ENCODE assay signal across 19 cellular contexts in the genomic region with DNA sequence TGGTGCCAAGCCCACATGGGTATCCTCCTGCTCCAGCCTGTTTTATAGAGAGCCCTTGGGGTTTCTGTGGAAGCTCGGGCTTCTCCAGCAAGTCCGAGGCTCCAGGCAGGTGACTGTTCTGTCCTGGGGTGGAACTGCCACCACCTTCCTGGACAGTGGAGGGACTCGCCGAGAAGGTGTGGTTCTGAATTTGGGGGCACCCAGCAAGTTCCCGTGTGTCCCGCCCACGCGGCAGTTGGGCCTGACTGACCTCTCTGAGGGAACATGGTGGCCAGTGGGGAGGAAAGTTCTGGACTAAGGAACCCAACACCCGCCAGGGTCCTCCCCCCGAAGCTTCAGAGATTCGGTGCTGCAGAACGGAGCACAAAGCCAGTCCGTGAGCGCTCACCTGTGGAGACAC.
DNase-seq lines count a peak whose midpoint lies in the region; ATAC-seq, FAIRE-seq and TF ChIP-seq lines count a peak whose summit lies in the region.
"Had no signal": no experiment of that assay in that cellular context is flagged by ENCODE, and none has a peak within 500 bp of the region (broad histone marks: within the 10 kb centered on the region; RNA-seq: fewer than 3 reads in every experiment).

No MANE protein-coding gene starts in this region.

- peak overlapping the region; percentile 60; the same call in 1 of the 2 replicates for H4K8ac ChIP-seq in H1 (ENCODE audit: extremely low read depth, insufficient read depth, low read length)

- no peak for TF ChIP-seq POLR2A in H1 (IDR thresholded peaks at IDR 0.05; ENCODE audit: control extremely low read depth in 1 of 2, low read depth in 2 of 2, low read length in 2 of 2)

- H3K9ac ChIP-seq in Loucy (ENCODE audit: low read depth, low read length, poor library complexity, severe bottlenecking) (no peak overlapping the region), H1 (replicated peaks in 1 of 4; ENCODE audit: extremely low read depth in 1 of 4, low read depth in 3 of 4, low read length in 3 of 4) (no peak overlapping the region)

- H3K9me3 Mint-ChIP-seq in activated CD8-positive, alpha-beta T cell treated with anti-CD3 and anti-CD28 coated beads, Interleukin-2, amount 10 ng/mL, durations not matched to agents 7 days and 5 days (ENCODE audit: insufficient read depth) = no peaks in the 10 kb centered on the region
- no peaks in the 10 kb centered on the region for H3K9me3 Mint-ChIP-seq in activated CD8-positive, alpha-beta T cell treated with anti-CD3 and anti-CD28 coated beads for 36 hours
- H3K9me3 Mint-ChIP-seq in natural killer cell treated with Interleukin-12 subunit alpha and Interleukin-12 subunit beta and Interleukin-15 and Interleukin-18, amount 100 ng/mL, for 72 hours = no peaks in the 10 kb centered on the region
- H3K9me3 Mint-ChIP-seq: CD4-positive, alpha-beta memory T cell had no signal

- no peak for ATAC-seq in activated CD8-positive, alpha-beta T cell treated with anti-CD3 and anti-CD28 coated beads, Interleukin-2, amount 10 ng/mL, durations not matched to agents 7 days and 5 days
- ATAC-seq in activated CD8-positive, alpha-beta T cell treated with anti-CD3 and anti-CD28 coated beads for 36 hours = no peak
- no peak for ATAC-seq in natural killer cell treated with Interleukin-12 subunit alpha and Interleukin-12 subunit beta and Interleukin-15 and Interleukin-18, amount 100 ng/mL, for 72 hours
- ATAC-seq: A549, GM23338, HCT116 had no signal

- H4K91ac ChIP-seq in H1 (replicated peaks; ENCODE audit: insufficient read length, low read length) = no peak overlapping the region

- peak overlapping the region; percentile 58 for H3K4me2 ChIP-seq in Loucy (ENCODE audit: low read depth, low read length, poor library complexity, severe bottlenecking)
- H3K4me2 ChIP-seq in H1 (ENCODE audit: insufficient read depth in 1 of 2, low read depth in 2 of 2, low read length in 2 of 2) = no peak overlapping the region
- H3K4me2 ChIP-seq: A549, GM23338 had no signal

- 96% methylated on average over 14 of the region's 14 CpGs; no CpG with 5 or more reads in 1 of the 2 experiments for WGBS in H1 (ENCODE audit: extremely low coverage in 1 of 2, insufficient coverage in 1 of 2, insufficient read length in 1 of 2, insufficient replicate concordance in 2 of 2, low coverage in 1 of 2, low lambda C conversion rate in 2 of 2, missing lambda C conversion rate in 1 of 2), 2 experiments

- H3K4ac ChIP-seq in H1 (replicated peaks; ENCODE audit: insufficient read length, low read depth, low read length) = no peak overlapping the region

- H3K27ac ChIP-seq in H1 (ENCODE audit: low read depth, low read length) = no peak overlapping the region
- H3K27ac ChIP-seq: 22Rv1, A549 had no signal

- no peak overlapping the region for H4K5ac ChIP-seq in H1 (ENCODE audit: insufficient read length, low read depth, low read length)

- no peaks in the 10 kb centered on the region for H3K23me2 ChIP-seq in H1 (ENCODE audit: low read depth, low read length)

- H3K4me1 ChIP-seq in Loucy (ENCODE audit: insufficient read depth, low read length, poor library complexity, severe bottlenecking) (peaks cover 11% of the 10 kb centered on the region), H1 (replicated peaks in 1 of 4; ENCODE audit: control insufficient read depth in 3 of 4, insufficient read depth in 4 of 4, low read length in 3 of 4) (no peaks in the 10 kb centered on the region)
- H3K4me1 ChIP-seq: A549 had no signal

- H3K27me3 ChIP-seq in Loucy (ENCODE audit: insufficient read depth, low read length, poor library complexity, severe bottlenecking) (no peaks in the 10 kb centered on the region), H1 (replicated peaks in 1 of 4; ENCODE audit: control insufficient read depth in 3 of 4, extremely low read depth in 1 of 4, insufficient read depth in 3 of 4, low read length in 3 of 4) (no peaks in the 10 kb centered on the region)

- no peak overlapping the region for H3K4me3 ChIP-seq in Loucy (ENCODE audit: low read length, poor library complexity, severe bottlenecking)
- no peak overlapping the region for H3K4me3 ChIP-seq in H1 (ENCODE audit: extremely low read depth in 1 of 4, insufficient read depth in 2 of 4, low read depth in 3 of 4, low read length in 4 of 4)
- H3K4me3 ChIP-seq: A549, GM23338 had no signal

- no peak overlapping the region for H3K23ac ChIP-seq in H1 (ENCODE audit: insufficient read length)

- no peak overlapping the region for H3K56ac ChIP-seq in H1 (replicated peaks; ENCODE audit: insufficient read length, low read depth, low read length)

- H2AK5ac ChIP-seq in H1 (ENCODE audit: low read depth, low read length) = no peak overlapping the region

- H3K9me2 ChIP-seq in Loucy (replicated peaks; ENCODE audit: low read depth, low read length) = no peaks in the 10 kb centered on the region

- no peaks in the 10 kb centered on the region for H3K36me3 ChIP-seq in Loucy (ENCODE audit: insufficient read depth, low read length)
- H3K36me3 ChIP-seq in H1 (ENCODE audit: control insufficient read depth in 2 of 4, insufficient read depth in 4 of 4, low read length in 3 of 4) = no peaks in the 10 kb centered on the region

- no peaks in the 10 kb centered on the region for H3K27me3 Mint-ChIP-seq in activated CD8-positive, alpha-beta T cell treated with anti-CD3 and anti-CD28 coated beads, Interleukin-2, amount 10 ng/mL, durations not matched to agents 7 days and 5 days (ENCODE audit: low read depth)
- no peaks in the 10 kb centered on the region for H3K27me3 Mint-ChIP-seq in activated CD8-positive, alpha-beta T cell treated with anti-CD3 and anti-CD28 coated beads for 36 hours
- peaks cover 0 to 2% of the 10 kb centered on the region in 2 donors for H3K27me3 Mint-ChIP-seq in natural killer cell treated with Interleukin-12 subunit alpha and Interleukin-12 subunit beta and Interleukin-15 and Interleukin-18, amount 100 ng/mL, for 72 hours

- no peaks in the 10 kb centered on the region for H3K4me1 Mint-ChIP-seq in activated CD8-positive, alpha-beta T cell treated with anti-CD3 and anti-CD28 coated beads, Interleukin-2, amount 10 ng/mL, durations not matched to agents 7 days and 5 days (ENCODE audit: low read depth)
- no peaks in the 10 kb centered on the region for H3K4me1 Mint-ChIP-seq in activated CD8-positive, alpha-beta T cell treated with anti-CD3 and anti-CD28 coated beads for 36 hours (ENCODE audit: low read depth)
- no peaks in the 10 kb centered on the region for H3K4me1 Mint-ChIP-seq in natural killer cell treated with Interleukin-12 subunit alpha and Interleukin-12 subunit beta and Interleukin-15 and Interleukin-18, amount 100 ng/mL, for 72 hours (ENCODE audit: low read depth in 2 of 2)
- H3K4me1 Mint-ChIP-seq: CD14-positive monocyte; CD4-positive, alpha-beta memory T cell; GM23338 had no signal

- H2BK120ac ChIP-seq in H1 (replicated peaks; ENCODE audit: low read depth, low read length) = no peak overlapping the region

- H3F3A ChIP-seq in Loucy (ENCODE audit: low read depth) = no peaks in the 10 kb centered on the region

- H2BK20ac ChIP-seq in H1 (ENCODE audit: low read length) = no peak overlapping the region

- H3K79me2 ChIP-seq in Loucy (ENCODE audit: insufficient read depth, low read length) (no peaks in the 10 kb centered on the region), H1 (ENCODE audit: control insufficient read depth in 1 of 2, insufficient read depth in 2 of 2, low read length in 2 of 2) (no peaks in the 10 kb centered on the region)

- no peak overlapping the region for H3K18ac ChIP-seq in H1 (ENCODE audit: extremely low read depth, low read length)

- no peak overlapping the region for H3K27ac Mint-ChIP-seq in activated CD8-positive, alpha-beta T cell treated with anti-CD3 and anti-CD28 coated beads, Interleukin-2, amount 10 ng/mL, durations not matched to agents 7 days and 5 days
- no peak overlapping the region for H3K27ac Mint-ChIP-seq in activated CD8-positive, alpha-beta T cell treated with anti-CD3 and anti-CD28 coated beads for 36 hours
- no peak overlapping the region for H3K27ac Mint-ChIP-seq in natural killer cell treated with Interleukin-12 subunit alpha and Interleukin-12 subunit beta and Interleukin-15 and Interleukin-18, amount 100 ng/mL, for 72 hours
- H3K27ac Mint-ChIP-seq: CD14-positive monocyte; CD4-positive, alpha-beta memory T cell; GM23338; HFFc6 had no signal

- H4K20me1 ChIP-seq in Loucy (ENCODE audit: insufficient read depth, low read length, poor library complexity, severe bottlenecking) (no peaks in the 10 kb centered on the region), H1 (replicated peaks in 1 of 2; ENCODE audit: control insufficient read depth in 1 of 2, insufficient read depth in 2 of 2, low read length in 2 of 2) (no peaks in the 10 kb centered on the region)

- CTCF ChIA-PET in activated CD8-positive, alpha-beta T cell treated with anti-CD3 and anti-CD28 coated beads, Interleukin-2, amount 10 ng/mL, durations not matched to agents 7 days and 5 days (lab: Charles Lee) = no interaction called here
- CTCF ChIA-PET in activated CD8-positive, alpha-beta T cell treated with anti-CD3 and anti-CD28 coated beads for 36 hours (lab: Charles Lee) = no interaction called here
- CTCF ChIA-PET in H1 (lab: Charles Lee; ENCODE audit: partially characterized antibody) = no interaction called here

- no peak for TF ChIP-seq EP300 in H1 (IDR thresholded peaks at IDR 0.05; ENCODE audit: borderline replicate concordance in 1 of 2, low read depth in 2 of 2, low read length in 2 of 2)

- FAIRE-seq in H1 (lab: Jason Lieb, UNC) = no peak
- FAIRE-seq: A549 had no signal

- TF ChIP-seq RAD21 in H1 (IDR thresholded peaks at IDR 0.05 in 1 of 2, conservative IDR thresholded peaks at IDR 0.05 in 1 of 2; ENCODE audit: low read depth in 2 of 2, low read length in 2 of 2) = no peak

- H3K4me3 Mint-ChIP-seq in activated CD8-positive, alpha-beta T cell treated with anti-CD3 and anti-CD28 coated beads, Interleukin-2, amount 10 ng/mL, durations not matched to agents 7 days and 5 days = no peak overlapping the region
- H3K4me3 Mint-ChIP-seq in activated CD8-positive, alpha-beta T cell treated with anti-CD3 and anti-CD28 coated beads for 36 hours = no peak overlapping the region
- no peak overlapping the region for H3K4me3 Mint-ChIP-seq in natural killer cell treated with Interleukin-12 subunit alpha and Interleukin-12 subunit beta and Interleukin-15 and Interleukin-18, amount 100 ng/mL, for 72 hours
- H3K4me3 Mint-ChIP-seq: CD14-positive monocyte; CD4-positive, alpha-beta memory T cell; GM23338; HFFc6 had no signal

- H2AFZ ChIP-seq in Loucy (ENCODE audit: low read length) = no peak overlapping the region
- no peak overlapping the region for H2AFZ ChIP-seq in H1 (ENCODE audit: low read length)
- H2AFZ ChIP-seq: GM23338 had no signal

- no peaks in the 10 kb centered on the region for H3K9me3 ChIP-seq in Loucy (ENCODE audit: insufficient read depth, low read depth, low read length)
- no peaks in the 10 kb centered on the region for H3K9me3 ChIP-seq in H1 (ENCODE audit: insufficient read depth in 2 of 2, low read depth in 1 of 2, low read length in 1 of 2)
- H3K9me3 ChIP-seq: A549 had no signal

- peak overlapping the region; percentile 39; the same call in 1 of the 2 replicates for H2BK12ac ChIP-seq in H1 (ENCODE audit: low read depth, low read length)

- POLR2A ChIA-PET in activated CD8-positive, alpha-beta T cell treated with anti-CD3 and anti-CD28 coated beads, Interleukin-2, amount 10 ng/mL, durations not matched to agents 7 days and 5 days (lab: Charles Lee) = no interaction called here
- POLR2A ChIA-PET in activated CD8-positive, alpha-beta T cell treated with anti-CD3 and anti-CD28 coated beads for 36 hours (lab: Charles Lee) = no interaction called here
- POLR2A ChIA-PET in H1 (lab: Charles Lee; ENCODE audit: partially characterized antibody) = no interaction called here

- no peaks in the 10 kb centered on the region for H3K36me3 Mint-ChIP-seq in activated CD8-positive, alpha-beta T cell treated with anti-CD3 and anti-CD28 coated beads, Interleukin-2, amount 10 ng/mL, durations not matched to agents 7 days and 5 days (ENCODE audit: low read depth)
- H3K36me3 Mint-ChIP-seq in activated CD8-positive, alpha-beta T cell treated with anti-CD3 and anti-CD28 coated beads for 36 hours (ENCODE audit: low read depth) = no peaks in the 10 kb centered on the region
- no peaks in the 10 kb centered on the region for H3K36me3 Mint-ChIP-seq in natural killer cell treated with Interleukin-12 subunit alpha and Interleukin-12 subunit beta and Interleukin-15 and Interleukin-18, amount 100 ng/mL, for 72 hours
- H3K36me3 Mint-ChIP-seq: CD14-positive monocyte; CD4-positive, alpha-beta memory T cell had no signal

- no peaks in the 10 kb centered on the region for H3K79me1 ChIP-seq in H1 (ENCODE audit: low read depth, low read length)

- intact Hi-C loops in activated CD8-positive, alpha-beta T cell treated with anti-CD3 and anti-CD28 coated beads for 36 hours (cut with micrococcal nuclease) = no loop called here

- DNase-seq in activated CD8-positive, alpha-beta T cell treated with anti-CD3 and anti-CD28 coated beads, Interleukin-2, amount 10 ng/mL, durations not matched to agents 7 days and 5 days = peak; percentile 10
- no peak for DNase-seq in activated CD8-positive, alpha-beta T cell treated with anti-CD3 and anti-CD28 coated beads for 36 hours
- DNase-seq in H1 (ENCODE audit: low read depth in 1 of 2, low spot score in 2 of 2) (no peak), NCI-H345 (lab: John Stamatoyannopoulos, UW) (no peak), SKM-1 (lab: John Stamatoyannopoulos, UW; ENCODE audit: unreplicated experiment) (no peak)
- DNase-seq in natural killer cell treated with Interleukin-12 subunit alpha and Interleukin-12 subunit beta and Interleukin-15 and Interleukin-18, amount 100 ng/mL, for 72 hours (ENCODE audit: low spot score) = no peak
- DNase-seq: AML-193; CD4-positive, alpha-beta memory T cell; DMS153; DMS79; GF-D8; H7; HFFc6 had no signal

- H3K14ac ChIP-seq in H1 (ENCODE audit: insufficient read length) = no peak overlapping the region

- H2BK5ac ChIP-seq in H1 (ENCODE audit: low read depth, low read length) = no peak overlapping the region

- H2BK15ac ChIP-seq in H1 (ENCODE audit: low read length) = no peak overlapping the region

- no peak for TF ChIP-seq CTCF in activated CD8-positive, alpha-beta T cell treated with anti-CD3 and anti-CD28 coated beads for 36 hours (IDR thresholded peaks at IDR 0.05)
- TF ChIP-seq CTCF in Loucy (conservative IDR thresholded peaks at IDR 0.05; ENCODE audit: low read length) = no peak
- no peak for TF ChIP-seq CTCF in H1 (IDR thresholded peaks at IDR 0.05; ENCODE audit: control extremely low read depth in 1 of 3, insufficient read depth in 1 of 3, low read depth in 1 of 3, low read length in 3 of 3)
